In genomic region chr10:61404771-61405170, GRCh38 we compare ENCODE assay signal across 16 cellular contexts. TPM values are rescaled to one million over a fixed set of nuclear protein-coding genes. Genes with fewer than 3 reads are reported as not detected.
DNase-seq lines count a peak whose midpoint lies in the region; ATAC-seq and TF ChIP-seq lines count a peak whose summit lies in the region.
"Had no signal": no experiment of that assay in that cellular context is flagged by ENCODE, and none has a peak within 500 bp of the region (broad histone marks: within the 10 kb centered on the region; RNA-seq: fewer than 3 reads in every experiment).

No MANE protein-coding gene starts in this region.

- H3K27me3 Mint-ChIP-seq in activated CD8-positive, alpha-beta T cell treated with anti-CD3 and anti-CD28 coated beads, Interleukin-2, amount 10 ng/mL, durations not matched to agents 7 days and 5 days (ENCODE audit: low read depth): peaks cover 5% of the 10 kb centered on the region
- H3K27me3 Mint-ChIP-seq: stimulated activated naive CD8-positive, alpha-beta T cell treated with anti-CD3 and anti-CD28 coated beads, Interleukin-15, amount 100 ng/mL, for 72 hours had no signal

- no peaks in the 10 kb centered on the region for H3K9me3 Mint-ChIP-seq in activated CD8-positive, alpha-beta T cell treated with anti-CD3 and anti-CD28 coated beads, Interleukin-2, amount 10 ng/mL, durations not matched to agents 7 days and 5 days (ENCODE audit: insufficient read depth)
- H3K9me3 Mint-ChIP-seq: naive thymus-derived CD4-positive, alpha-beta T cell; stimulated activated naive CD8-positive, alpha-beta T cell treated with anti-CD3 and anti-CD28 coated beads, Interleukin-15, amount 100 ng/mL, for 72 hours; T-cell had no signal

- in situ Hi-C loops in astrocyte of the spinal cord (cut with HindIII; ENCODE audit: low sequenced_read_pairs): no loop called here

- DNase-seq in AG20443 (ENCODE audit: low spot score): peak; percentile 18
- DNase-seq in Kasumi-1 (lab: John Stamatoyannopoulos, UW): peak; percentile 7 to 9
- DNase-seq in astrocyte of the spinal cord (ENCODE audit: low read depth, low spot score): peak; percentile 69
- peak; percentile 3 for DNase-seq in kidney glomerular epithelial cell (lab: John Stamatoyannopoulos, UW)
- no peak for DNase-seq in cerebellar cortex (ENCODE audit: low spot score)
- no peak for DNase-seq in nucleus accumbens (lab: John Stamatoyannopoulos, UW)
- DNase-seq in activated CD8-positive, alpha-beta T cell treated with anti-CD3 and anti-CD28 coated beads, Interleukin-2, amount 10 ng/mL, durations not matched to agents 7 days and 5 days: no peak
- no peak for DNase-seq in GM20000 (ENCODE audit: low spot score)
- DNase-seq: DMS 273 treated with DMSO at 0.1 percent for 48 hours; naive thymus-derived CD4-positive, alpha-beta T cell; NCI-H2029 treated with DMSO at 0.1 percent for 48 hours; NCI-H526 treated with DMSO at 0.1 percent for 48 hours; stimulated activated naive CD8-positive, alpha-beta T cell treated with anti-CD3 and anti-CD28 coated beads, Interleukin-15, amount 100 ng/mL, for 72 hours; T-cell; uterus had no signal

- H3K27ac Mint-ChIP-seq in activated CD8-positive, alpha-beta T cell treated with anti-CD3 and anti-CD28 coated beads, Interleukin-2, amount 10 ng/mL, durations not matched to agents 7 days and 5 days: no peak overlapping the region
- H3K27ac Mint-ChIP-seq: B cell; naive thymus-derived CD4-positive, alpha-beta T cell; stimulated activated naive CD8-positive, alpha-beta T cell treated with anti-CD3 and anti-CD28 coated beads, Interleukin-15, amount 100 ng/mL, for 72 hours; T-cell had no signal

- H3K4me3 ChIP-seq in astrocyte of the spinal cord (ENCODE audit: low read depth, low read length): no peak overlapping the region
- H3K4me3 ChIP-seq: uterus had no signal

- H3K36me3 Mint-ChIP-seq in activated CD8-positive, alpha-beta T cell treated with anti-CD3 and anti-CD28 coated beads, Interleukin-2, amount 10 ng/mL, durations not matched to agents 7 days and 5 days (ENCODE audit: low read depth): no peaks in the 10 kb centered on the region
- H3K36me3 Mint-ChIP-seq: naive thymus-derived CD4-positive, alpha-beta T cell; T-cell had no signal

- POLR2A ChIA-PET in activated CD8-positive, alpha-beta T cell treated with anti-CD3 and anti-CD28 coated beads, Interleukin-2, amount 10 ng/mL, durations not matched to agents 7 days and 5 days (lab: Charles Lee): no interaction called here

- no peak overlapping the region for H3K4me3 Mint-ChIP-seq in activated CD8-positive, alpha-beta T cell treated with anti-CD3 and anti-CD28 coated beads, Interleukin-2, amount 10 ng/mL, durations not matched to agents 7 days and 5 days
- H3K4me3 Mint-ChIP-seq: B cell; naive thymus-derived CD4-positive, alpha-beta T cell; stimulated activated naive CD8-positive, alpha-beta T cell treated with anti-CD3 and anti-CD28 coated beads, Interleukin-15, amount 100 ng/mL, for 72 hours; T-cell had no signal

- ATAC-seq in activated CD8-positive, alpha-beta T cell treated with anti-CD3 and anti-CD28 coated beads, Interleukin-2, amount 10 ng/mL, durations not matched to agents 7 days and 5 days: no peak
- ATAC-seq: naive thymus-derived CD4-positive, alpha-beta T cell; stimulated activated naive CD8-positive, alpha-beta T cell treated with anti-CD3 and anti-CD28 coated beads, Interleukin-15, amount 100 ng/mL, for 72 hours; T-cell had no signal

- TF ChIP-seq CTCF in astrocyte of the spinal cord (IDR thresholded peaks at IDR 0.05; ENCODE audit: low read depth, low read length) (no peak), GM20000 (IDR thresholded peaks at IDR 0.05; ENCODE audit: extremely low read depth, missing control alignments) (no peak)

- CTCF ChIA-PET in activated CD8-positive, alpha-beta T cell treated with anti-CD3 and anti-CD28 coated beads, Interleukin-2, amount 10 ng/mL, durations not matched to agents 7 days and 5 days (lab: Charles Lee): no interaction called here

- no peaks in the 10 kb centered on the region for H3K4me1 Mint-ChIP-seq in activated CD8-positive, alpha-beta T cell treated with anti-CD3 and anti-CD28 coated beads, Interleukin-2, amount 10 ng/mL, durations not matched to agents 7 days and 5 days (ENCODE audit: low read depth)
- H3K4me1 Mint-ChIP-seq: B cell; naive thymus-derived CD4-positive, alpha-beta T cell; stimulated activated naive CD8-positive, alpha-beta T cell treated with anti-CD3 and anti-CD28 coated beads, Interleukin-15, amount 100 ng/mL, for 72 hours; T-cell had no signal

RNA-seq across cellular contexts. Expression of gene TMEM26, which starts 48.4 kb away (rescaled TPM):
- total RNA-seq in activated CD8-positive, alpha-beta T cell treated with anti-CD3 and anti-CD28 coated beads, Interleukin-2, amount 10 ng/mL, durations not matched to agents 7 days and 5 days: not detected
- total RNA-seq: B cell, T-cell had no signal

Comparison
In these comparisons a context has a peak if more than half of its experiments do, and no peak if none do; other contexts are left out.
1. DNase-seq: peak in AG20443 (single experiment), Kasumi-1 (2 of 2), astrocyte of the spinal cord (single experiment) and kidney glomerular epithelial cell (single experiment); none in cerebellar cortex (single experiment), nucleus accumbens (0 of 56), activated CD8-positive, alpha-beta T cell treated with anti-CD3 and anti-CD28 coated beads, Interleukin-2, amount 10 ng/mL, durations not matched to agents 7 days and 5 days (single experiment) and GM20000 (single experiment).